24 cellular contexts compared by ENCODE assay signal in genomic region chr3:11323827-11324226, GRCh38. TPM values are rescaled to one million over a fixed set of nuclear protein-coding genes. Genes with fewer than 3 reads are reported as not detected.
DNase-seq lines count a peak whose midpoint lies in the region; ATAC-seq, FAIRE-seq and TF ChIP-seq lines count a peak whose summit lies in the region.
"Had no signal": no experiment of that assay in that cellular context is flagged by ENCODE, and none has a peak within 500 bp of the region (broad histone marks: within the 10 kb centered on the region; RNA-seq: fewer than 3 reads in every experiment).

No MANE protein-coding gene starts in this region.

- H4K20me1 ChIP-seq in GM12878 (ENCODE audit: control insufficient read depth, insufficient read depth): no peaks in the 10 kb centered on the region

- peak; percentile 41 for FAIRE-seq in GM12878 (lab: Jason Lieb, UNC)
- FAIRE-seq: A549, GM12892, TTC549, urothelium cell line had no signal

- RAD21 ChIA-PET in GM12878 (lab: Charles Lee; ENCODE audit: unreplicated experiment): interaction anchor here (3.3 kb wide), 1 partner anchor 12 kb away, joined by 11 read pairs; no protein-coding TSS in a partner anchor

- peaks cover 4 to 17% of the 10 kb centered on the region in 2 experiments; a peak in 3 of 4 replicates for H3K36me3 ChIP-seq in GM12878 (ENCODE audit: control insufficient read depth in 2 of 2, insufficient read depth in 2 of 2, low read length in 1 of 2)

- no peak overlapping the region for H2AFZ ChIP-seq in GM12878 (ENCODE audit: control insufficient read depth, low read depth, low read length)

- H3K36me3 Mint-ChIP-seq in endothelial cell (ENCODE audit: low read depth, unreplicated experiment): peaks cover 11% of the 10 kb centered on the region

- H3K4me2 ChIP-seq in GM12878 (ENCODE audit: control insufficient read depth, insufficient read depth): no peak overlapping the region
- H3K4me2 ChIP-seq: A549 had no signal

- SMC1A ChIA-PET in GM12878 (lab: Charles Lee; ENCODE audit: uncharacterized antibody, unreplicated experiment): interaction anchor here (0.9 to 1.4 kb wide), 3 partner anchors 11 to 35 kb away, joined by 4 to 7 read pairs (median 4); no protein-coding TSS in a partner anchor

- TF ChIP-seq EP300 in GM12878 (IDR thresholded peaks at IDR 0.05; ENCODE audit: borderline replicate concordance in 1 of 2, control insufficient read depth in 1 of 2, low read depth in 2 of 2, low read length in 2 of 2): no peak

- no peaks in the 10 kb centered on the region for H3K4me1 ChIP-seq in GM12878 (ENCODE audit: control insufficient read depth, insufficient read depth, low read length)
- H3K4me1 ChIP-seq: A549, gastrocnemius medialis had no signal

- DNase-seq in AG10803 (ENCODE audit: low read depth) (peak; percentile 55), GM12878 (ENCODE audit: low read depth, low spot score) (no peak), fibroblast of peridontal ligament (ENCODE audit: extremely low read depth) (peak; percentile 62), omental fat pad (ENCODE audit: low spot score) (no peak), NCI-H526 (lab: John Stamatoyannopoulos, UW) (no peak), G401 (ENCODE audit: low spot score) (no peak), endothelial cell (ENCODE audit: low spot score) (no peak)
- DNase-seq: activated CD4-positive, alpha-beta T cell treated with anti-CD3 and anti-CD28 coated beads for 1 hour; activated CD8-positive, alpha-beta T cell treated with anti-CD3 and anti-CD28 coated beads, Interleukin-2, amount 10 ng/mL, durations not matched to agents 7 days and 5 days; activated T-cell treated with anti-CD3 and anti-CD28 coated beads for 4 hours; Calu3; dermis blood vessel endothelial cell; gastrocnemius medialis; H9; kidney glomerular epithelial cell; NCI-H1694 treated with DMSO at 0.1 percent for 48 hours had no signal

- no peak overlapping the region for H3K4me3 Mint-ChIP-seq in endothelial cell (ENCODE audit: unreplicated experiment)
- H3K4me3 Mint-ChIP-seq: activated CD8-positive, alpha-beta T cell treated with anti-CD3 and anti-CD28 coated beads, Interleukin-2, amount 10 ng/mL, durations not matched to agents 7 days and 5 days; H9 had no signal

- no peak overlapping the region for H3K27ac Mint-ChIP-seq in endothelial cell (ENCODE audit: unreplicated experiment)
- H3K27ac Mint-ChIP-seq: activated CD8-positive, alpha-beta T cell treated with anti-CD3 and anti-CD28 coated beads, Interleukin-2, amount 10 ng/mL, durations not matched to agents 7 days and 5 days; H9 had no signal

- H3K9me3 Mint-ChIP-seq in endothelial cell (ENCODE audit: unreplicated experiment): no peaks in the 10 kb centered on the region
- H3K9me3 Mint-ChIP-seq: H9 had no signal

- no peak for TF ChIP-seq POLR2A in GM12878 (IDR thresholded peaks at IDR 0.05; ENCODE audit: low read depth, low read length)

- 80% methylated on average over 3 of the region's 3 CpGs for WGBS in GM12878 (ENCODE audit: insufficient coverage, insufficient replicate concordance, low lambda C conversion rate, missing lambda C conversion rate)

- BruUV-seq in GM12878 (replicated peaks; lab: Mats Ljungman, UMichigan): no TSS peak

- no peak for TF ChIP-seq RAD21 in GM12878 (IDR thresholded peaks at IDR 0.05; ENCODE audit: insufficient read depth, low read depth, low read length)

- intact Hi-C loops in GM12878 (cut with micrococcal nuclease; ENCODE audit: unreplicated experiment): no loop called here

- no peak for ATAC-seq in GM12878
- peak; percentile 59 for ATAC-seq in omental fat pad (ENCODE audit: low FRiP score)
- ATAC-seq in GM21515 (IDR thresholded peaks at IDR 0.05; ENCODE audit: unreplicated experiment): no peak
- ATAC-seq: A549; activated CD8-positive, alpha-beta T cell treated with anti-CD3 and anti-CD28 coated beads, Interleukin-2, amount 10 ng/mL, durations not matched to agents 7 days and 5 days; gastrocnemius medialis had no signal

- CTCF ChIA-PET in GM12878 (lab: Yijun Ruan, JAX): interaction anchor here (0.6 to 5.2 kb wide), 3 partner anchors 10 to 519 kb away, joined by 3 to 27 read pairs (median 3); no protein-coding TSS in a partner anchor

- no peaks in the 10 kb centered on the region for H3K4me1 Mint-ChIP-seq in endothelial cell (ENCODE audit: unreplicated experiment)

- POLR2A ChIA-PET in GM12878 (lab: Charles Lee): interaction anchor here (1.3 kb wide), 1 partner anchor 51 kb away, joined by 4 read pairs; no protein-coding TSS in a partner anchor

- no peaks in the 10 kb centered on the region for H3K27me3 ChIP-seq in GM12878 (replicated peaks in 1 of 2; ENCODE audit: control insufficient read depth in 2 of 2, insufficient read depth in 2 of 2, low read length in 1 of 2)
- H3K27me3 ChIP-seq: gastrocnemius medialis, neutrophil had no signal

- H3K27me3 Mint-ChIP-seq in endothelial cell (ENCODE audit: unreplicated experiment): no peaks in the 10 kb centered on the region

- H3K79me2 ChIP-seq in GM12878 (ENCODE audit: control insufficient read depth, insufficient read depth, low read length): no peaks in the 10 kb centered on the region

- no peak overlapping the region for H3K9ac ChIP-seq in GM12878 (ENCODE audit: control insufficient read depth, insufficient read depth, low read length)

- in situ Hi-C loops in GM12878 (cut with MboI): no loop called here
- in situ Hi-C loops in G401 (cut with HindIII; ENCODE audit: low sequenced_read_pairs): no loop called here

- no peak overlapping the region for H3K27ac ChIP-seq in GM12878 (ENCODE audit: control insufficient read depth, insufficient read depth)
- H3K27ac ChIP-seq: A549, C4-2B, gastrocnemius medialis, neutrophil had no signal

- TF ChIP-seq CTCF in AG10803 (conservative IDR thresholded peaks at IDR 0.05; ENCODE audit: low read length) (no peak), GM12878 (IDR thresholded peaks at IDR 0.05 in 2 of 3, conservative IDR thresholded peaks at IDR 0.05 in 1 of 3; ENCODE audit: control insufficient read depth in 2 of 3, extremely low read depth in 1 of 3, insufficient read depth in 1 of 3, low read depth in 3 of 3, low read length in 3 of 3) (no peak), omental fat pad (IDR thresholded peaks at IDR 0.05) (no peak), endothelial cell (IDR thresholded peaks at IDR 0.05; ENCODE audit: unreplicated experiment) (no peak)

- H3K4me3 ChIP-seq in AG10803 (ENCODE audit: low read length) (no peak overlapping the region), GM12878 (no peak overlapping the region)
- H3K4me3 ChIP-seq: A549, gastrocnemius medialis, skin epidermis had no signal

- no peaks in the 10 kb centered on the region for H3K9me3 ChIP-seq in GM12878 (replicated peaks; ENCODE audit: control insufficient read depth, insufficient read depth, low read length)
- H3K9me3 ChIP-seq: A549, gastrocnemius medialis, neutrophil had no signal

TF ChIP-seq in GM12878, 131 proteins besides CTCF, POLR2A, EP300 and RAD21:
- no peak for TF ChIP-seq ZBED1 (IDR thresholded peaks at IDR 0.05; ENCODE audit: borderline replicate concordance)
- no peak for TF ChIP-seq YBX1 (IDR thresholded peaks at IDR 0.05)
- no peak for TF ChIP-seq HDAC6 (IDR thresholded peaks at IDR 0.05; ENCODE audit: unreplicated experiment)
- no peak for TF ChIP-seq CHD1 (IDR thresholded peaks at IDR 0.05; ENCODE audit: low read depth, low read length)
- no peak for TF ChIP-seq MYC (IDR thresholded peaks at IDR 0.05; ENCODE audit: insufficient read depth, insufficient read length, insufficient replicate concordance, low read length, severe bottlenecking)
- no peak for TF ChIP-seq TCF3 (IDR thresholded peaks at IDR 0.05; ENCODE audit: borderline replicate concordance, insufficient read depth, low read depth, low read length)

RNA-seq across cellular contexts. Expression of gene ATG7, which starts 51.6 kb away (rescaled TPM):
- total RNA-seq in GM12878 (2013; cell fraction: nucleolus; rRNA removed): 291 and 302 TPM in 2 replicates
- total RNA-seq in GM12878 (2014; rRNA removed): 21.5 and 27.0 TPM in 2 replicates
- 25.4 and 26.0 TPM in 2 replicates for total RNA-seq in GM12878 (2014; rRNA removed; fragmentation: Illumina TruSeq; extraction: Trizol)
- 28.8 and 31.7 TPM in 2 replicates for total RNA-seq in GM12878 (2021)
- 11.1 TPM for polyA plus RNA-seq in GM12878 (2011; ENCODE audit: low read depth)
- polyA plus RNA-seq in GM12878 (2011; rRNA removed): 26.7 and 26.8 TPM in 2 replicates
- 20.1 and 26.2 TPM in 2 replicates for polyA plus RNA-seq in GM12878 (2011; cell fraction: cytosol; rRNA removed)
- polyA plus RNA-seq in GM12878 (2011; cell fraction: nucleus; rRNA removed): 21.9 and 30.9 TPM in 2 replicates
- 14.0 and 17.4 TPM in 2 replicates for polyA plus RNA-seq in GM12878 (2012)
- 41.3 and 46.4 TPM in 2 replicates for polyA plus RNA-seq in GM12878 (2014; fragmentation: Illumina TruSeq; extraction: Trizol)
- polyA plus RNA-seq in GM12878 (2014; fragmentation: Nextera tagmentation; extraction: Ambion mirVana): 10 to 100 TPM; 13.5 to 18.0 TPM
- polyA plus RNA-seq in GM12878 (2014; rRNA removed): 12.2 and 17.2 TPM in 2 replicates
- 10 to 100 TPM; 38.8 to 49.5 TPM for polyA plus RNA-seq in GM12878 (2016; fragmentation: Nextera tagmentation; extraction: Ambion mirVana)
- polyA minus RNA-seq in GM12878 (2011; rRNA and poly(A)+ RNA removed): 56.3 and 65.4 TPM in 2 replicates
- 10.0 and 20.6 TPM in 2 replicates for polyA minus RNA-seq in GM12878 (2011; cell fraction: cytosol; rRNA and poly(A)+ RNA removed)
- polyA minus RNA-seq in GM12878 (2011; cell fraction: nucleus; rRNA and poly(A)+ RNA removed): 51.0 and 63.4 TPM in 2 replicates
- total RNA-seq in omental fat pad: 10 to 100 TPM; 62.9 to 96.7 (median 76.2) TPM
- 37.5 and 48.5 TPM in 2 replicates for total RNA-seq in G401 (2014; rRNA removed; shearing (Covaris generic))
- 30.6 TPM for total RNA-seq in endothelial cell (ENCODE audit: unreplicated experiment)

Comparison
In these comparisons a context has a peak if more than half of its experiments do, and no peak if none do; other contexts are left out.
1. DNase-seq: peak in AG10803 (single experiment) and fibroblast of peridontal ligament (single experiment); none in GM12878 (single experiment), omental fat pad (single experiment), NCI-H526 (0 of 2), G401 (single experiment) and endothelial cell (single experiment).